ENCODE assay signal across 9 cellular contexts in genomic region chr2:219569635-219570034, GRCh38. TPM values are rescaled to one million over a fixed set of nuclear protein-coding genes. Genes with fewer than 3 reads are reported as not detected.
DNase-seq lines count a peak whose midpoint lies in the region; ATAC-seq and TF ChIP-seq lines count a peak whose summit lies in the region.
"Had no signal": no experiment of that assay in that cellular context is flagged by ENCODE, and none has a peak within 500 bp of the region (broad histone marks: within the 10 kb centered on the region; RNA-seq: fewer than 3 reads in every experiment).

No MANE protein-coding gene starts in this region.

- no peak overlapping the region for H3K27ac Mint-ChIP-seq in T-cell

- intact Hi-C loops in posterior vena cava (cut with DNase I): no loop called here

- H3K4me2 ChIP-seq in SK-N-SH: peak overlapping the region; percentile 81
- peak overlapping the region; percentile 95 for H3K4me2 ChIP-seq in smooth muscle cell

- H4K20me1 ChIP-seq in SK-N-SH (ENCODE audit: insufficient read depth) (no peaks in the 10 kb centered on the region), smooth muscle cell (ENCODE audit: low read depth) (peaks cover 9% of the 10 kb centered on the region)

- no peaks in the 10 kb centered on the region for H3K9me3 Mint-ChIP-seq in T-cell

- ATAC-seq in SK-N-SH treated with all-trans-retinoic acid at 6 μM for 48 hours (no peak), T-cell (replicated peaks in 1 of 4) (no peak), HG02885 (IDR thresholded peaks at IDR 0.05; ENCODE audit: poor library complexity, unreplicated experiment) (no peak)

- H3F3A ChIP-seq in SK-N-SH (replicated peaks; ENCODE audit: insufficient read depth) (peaks cover 6% of the 10 kb centered on the region), smooth muscle cell (ENCODE audit: low read depth) (no peaks in the 10 kb centered on the region)

- H3K79me2 ChIP-seq in SK-N-SH (ENCODE audit: insufficient read depth): peaks cover 4% of the 10 kb centered on the region; the same call in 1 of the 2 replicates
- peaks cover 12% of the 10 kb centered on the region for H3K79me2 ChIP-seq in smooth muscle cell (ENCODE audit: low read depth)

- H3K4me3 Mint-ChIP-seq in T-cell: peak overlapping the region; percentile 10 to 59 (median 21)

- H3K9me2 ChIP-seq in SK-N-SH: no peaks in the 10 kb centered on the region

- TF ChIP-seq RAD21 in SK-N-SH (IDR thresholded peaks at IDR 0.05; ENCODE audit: low read length): no peak

- peaks cover 2 to 5% (median 4%) of the 10 kb centered on the region in 3 donors for H3K4me1 Mint-ChIP-seq in T-cell

- H3K4me1 ChIP-seq in SK-N-SH (ENCODE audit: control insufficient read depth in 1 of 2, insufficient read depth in 2 of 2, low read depth in 1 of 2, low read length in 1 of 2) (peaks cover 3 to 21% of the 10 kb centered on the region in 2 experiments; a peak in 1 of 4 replicates), iPS-15b (ENCODE audit: control insufficient read depth, insufficient read depth, low read length) (peaks cover 22% of the 10 kb centered on the region), smooth muscle cell (ENCODE audit: low read depth) (peaks cover 14% of the 10 kb centered on the region)

- H3K4me3 ChIP-seq in SK-N-SH (ENCODE audit: low read depth in 2 of 2, low read length in 1 of 2): peak overlapping the region; percentile 65 to 82
- peak overlapping the region; percentile 49 for H3K4me3 ChIP-seq in iPS-15b (ENCODE audit: low read depth, low read length)
- peak overlapping the region; percentile 75 for H3K4me3 ChIP-seq in smooth muscle cell

- CTCF ChIA-PET in SK-N-SH (lab: Yijun Ruan, JAX) (interaction anchor here (2.8 to 5.5 kb wide), 2 partner anchors 9 to 12 kb away, joined by 9 to 48 read pairs; no protein-coding TSS in a partner anchor), T-cell (lab: Charles Lee) (no interaction called here)

- H3K27ac ChIP-seq in SK-N-SH (ENCODE audit: low read depth in 2 of 2, low read length in 1 of 2) (no peak overlapping the region), smooth muscle cell (ENCODE audit: low read depth) (no peak overlapping the region)

- H3K36me3 Mint-ChIP-seq in T-cell: no peaks in the 10 kb centered on the region

- H3K36me3 ChIP-seq in SK-N-SH (replicated peaks in 1 of 2; ENCODE audit: control insufficient read depth in 1 of 2, insufficient read depth in 2 of 2, low read length in 1 of 2) (peaks cover 8 to 29% of the 10 kb centered on the region in 2 experiments), iPS-15b (ENCODE audit: control insufficient read depth, insufficient read depth, low read length) (peaks cover 11% of the 10 kb centered on the region), smooth muscle cell (ENCODE audit: low read depth) (no peaks in the 10 kb centered on the region)

- 85% methylated on average over 6 of the region's 6 CpGs for WGBS in SK-N-SH (ENCODE audit: low lambda C conversion rate)
- 73% methylated on average over 6 of the region's 6 CpGs for WGBS in smooth muscle cell (ENCODE audit: low lambda C conversion rate)

- POLR2A ChIA-PET in SK-N-SH (lab: Yijun Ruan, JAX): interaction anchor here (3.8 kb wide), 1 partner anchor 27 kb away, joined by 56 read pairs; the partner anchor contains the start of gene STK11IP
- POLR2A ChIA-PET in T-cell (lab: Charles Lee): no interaction called here

- TF ChIP-seq EP300 in SK-N-SH (IDR thresholded peaks at IDR 0.05; ENCODE audit: borderline replicate concordance in 1 of 2, low read depth in 1 of 2, low read length in 1 of 2): no peak

- no peak overlapping the region for H3K9ac ChIP-seq in SK-N-SH
- no peak overlapping the region for H3K9ac ChIP-seq in iPS-15b (ENCODE audit: low read depth, low read length)
- no peak overlapping the region for H3K9ac ChIP-seq in smooth muscle cell (ENCODE audit: low read depth)

- no peak for DNase-seq in SK-N-SH
- no peak for DNase-seq in T-cell
- DNase-seq in smooth muscle cell (lab: John Stamatoyannopoulos, UW; ENCODE audit: unreplicated experiment): no peak
- no peak for DNase-seq in NCI-H226
- no peak for DNase-seq in posterior vena cava (ENCODE audit: low spot score)
- DNase-seq: cerebellar nuclear complex had no signal

- no peak overlapping the region for H2AFZ ChIP-seq in SK-N-SH (ENCODE audit: low read depth)
- no peak overlapping the region for H2AFZ ChIP-seq in smooth muscle cell (ENCODE audit: low read depth)

- H3K9me3 ChIP-seq in SK-N-SH (no peaks in the 10 kb centered on the region), iPS-15b (ENCODE audit: control insufficient read depth, insufficient read depth, low read length) (no peaks in the 10 kb centered on the region), smooth muscle cell (replicated peaks; ENCODE audit: low read depth) (no peaks in the 10 kb centered on the region)

- peaks cover 36 to 56% of the 10 kb centered on the region in 2 donors for H3K27me3 Mint-ChIP-seq in T-cell

- H3K27me3 ChIP-seq in SK-N-SH (ENCODE audit: insufficient read depth): no peaks in the 10 kb centered on the region
- peaks cover 16% of the 10 kb centered on the region for H3K27me3 ChIP-seq in iPS-15b (ENCODE audit: control insufficient read depth, insufficient read depth, low read length)
- no peaks in the 10 kb centered on the region for H3K27me3 ChIP-seq in smooth muscle cell (ENCODE audit: low read depth)

- no peak for TF ChIP-seq CTCF in SK-N-SH (IDR thresholded peaks at IDR 0.05)
- no peak for TF ChIP-seq CTCF in smooth muscle cell (IDR thresholded peaks at IDR 0.05; ENCODE audit: borderline replicate concordance, insufficient read depth, poor library complexity, severe bottlenecking)

TF ChIP-seq in SK-N-SH, 30 proteins besides CTCF, POLR2A, EP300 and RAD21:
- TF ChIP-seq TAF1 (IDR thresholded peaks at IDR 0.05; ENCODE audit: borderline replicate concordance, low read depth, low read length): no peak
- TF ChIP-seq SIN3A (IDR thresholded peaks at IDR 0.05; ENCODE audit: borderline replicate concordance, low read depth, low read length): no peak
- TF ChIP-seq GABPA (IDR thresholded peaks at IDR 0.05; ENCODE audit: low read depth): no peak
- no peak for TF ChIP-seq MXI1 (IDR thresholded peaks at IDR 0.05; ENCODE audit: low read depth, low read length)
- no peak for TF ChIP-seq RXRA (IDR thresholded peaks at IDR 0.05; ENCODE audit: borderline replicate concordance, low read depth)
- TF ChIP-seq MAX (IDR thresholded peaks at IDR 0.05; ENCODE audit: low read depth): no peak

TF ChIP-seq in SK-N-SH treated with all-trans-retinoic acid at 6 μM for 48 hours, 23 proteins besides CTCF, POLR2A, EP300 and RAD21 (continues in another document):
- TF ChIP-seq PPARA (CRISPR knock-in tag; IDR thresholded peaks at IDR 0.05; ENCODE audit: borderline replicate concordance): no peak
- no peak for TF ChIP-seq TSHZ2 (CRISPR knock-in tag; IDR thresholded peaks at IDR 0.05)

RNA-seq across cellular contexts. Expression of gene OBSL1, which starts 1.7 kb away (rescaled TPM):
- polyA plus RNA-seq in SK-N-SH (2012; rRNA removed): 70.9 and 93.0 TPM in 2 replicates
- polyA plus RNA-seq in SK-N-SH (2012; cell fraction: cytosol; rRNA removed): 27.1 and 45.0 TPM in 2 replicates
- 274 and 319 TPM in 2 replicates for polyA plus RNA-seq in SK-N-SH (2012; cell fraction: nucleus; rRNA removed)
- total RNA-seq in T-cell: 1 to 10 TPM; 1.2 to 2.4 (median 1.2) TPM
- total RNA-seq in smooth muscle cell: 47.1 and 71.9 TPM in 2 replicates
- 51.1 and 67.9 TPM in 2 replicates for polyA plus RNA-seq in smooth muscle cell
- 10 to 100 TPM; 40.7 to 57.7 TPM for total RNA-seq in posterior vena cava

RNA-seq across cellular contexts. Expression of gene INHA, which starts 2.5 kb away (rescaled TPM):
- polyA plus RNA-seq in SK-N-SH (2012; rRNA removed): 1.2 and 1.6 TPM in 2 replicates
- 0.10 and 0.22 TPM in 2 replicates for polyA plus RNA-seq in SK-N-SH (2012; cell fraction: cytosol; rRNA removed)
- 13.8 and 15.1 TPM in 2 replicates for polyA plus RNA-seq in SK-N-SH (2012; cell fraction: nucleus; rRNA removed)
- under 1 TPM in 1 of 5 donors, not detected in 4; 0.16 TPM for total RNA-seq in T-cell
- 2.4 and 4.0 TPM in 2 replicates for total RNA-seq in smooth muscle cell
- 4.3 and 16.7 TPM in 2 replicates for polyA plus RNA-seq in smooth muscle cell
- under 1 TPM in 1 of 2 donors, not detected in 1; 0.37 TPM for total RNA-seq in posterior vena cava

RNA-seq across cellular contexts. Expression of gene TMEM198, which starts 25.8 kb away (rescaled TPM):
- polyA plus RNA-seq in SK-N-SH (2012; rRNA removed): 4.7 and 7.0 TPM in 2 replicates
- polyA plus RNA-seq in SK-N-SH (2012; cell fraction: cytosol; rRNA removed): 1.0 and 1.7 TPM in 2 replicates
- 43.9 and 63.2 TPM in 2 replicates for polyA plus RNA-seq in SK-N-SH (2012; cell fraction: nucleus; rRNA removed)
- under 1 TPM; 0.37 to 0.88 (median 0.69) TPM for total RNA-seq in T-cell
- total RNA-seq in smooth muscle cell: 3.3 and 6.9 TPM in 2 replicates
- 3.3 and 8.5 TPM in 2 replicates for polyA plus RNA-seq in smooth muscle cell
- total RNA-seq in posterior vena cava: 1 to 10 TPM; 3.0 to 3.2 TPM

RNA-seq across cellular contexts. Expression of gene CHPF, which starts 26.0 kb away (rescaled TPM):
- polyA plus RNA-seq in SK-N-SH (2012; rRNA removed) (119 and 141 TPM in 2 replicates), smooth muscle cell (319 and 344 TPM in 2 replicates)
- 65.6 and 129 TPM in 2 replicates for polyA plus RNA-seq in SK-N-SH (2012; cell fraction: cytosol; rRNA removed)
- 113 and 151 TPM in 2 replicates for polyA plus RNA-seq in SK-N-SH (2012; cell fraction: nucleus; rRNA removed)
- total RNA-seq in T-cell (10 to 100 TPM in 3 of 5 donors, 1 to 10 TPM in 2; 5.0 to 12.8 (median 10.8) TPM), smooth muscle cell (141 and 156 TPM in 2 replicates), posterior vena cava (10 to 100 TPM; 42.9 to 51.1 TPM)

RNA-seq across cellular contexts. Expression of gene STK11IP, which starts 28.0 kb away (rescaled TPM):
- 22.1 and 22.9 TPM in 2 replicates for polyA plus RNA-seq in SK-N-SH (2012; rRNA removed)
- 4.1 and 5.5 TPM in 2 replicates for polyA plus RNA-seq in SK-N-SH (2012; cell fraction: cytosol; rRNA removed)
- polyA plus RNA-seq in SK-N-SH (2012; cell fraction: nucleus; rRNA removed): 141 and 185 TPM in 2 replicates
- 10 to 100 TPM; 25.9 to 52.8 (median 49.3) TPM for total RNA-seq in T-cell
- 5.7 and 10.2 TPM in 2 replicates for total RNA-seq in smooth muscle cell
- polyA plus RNA-seq in smooth muscle cell: 13.6 and 22.5 TPM in 2 replicates
- 10 to 100 TPM; 18.6 to 22.4 TPM for total RNA-seq in posterior vena cava

Comparison
In these comparisons a context has a peak if more than half of its experiments do, and no peak if none do; other contexts are left out.
1. RNA of gene OBSL1, which starts 1.7 kb away (total RNA-seq): 47.1 to 71.9 TPM in smooth muscle cell and 40.7 to 57.7 TPM in posterior vena cava; 1.2 to 2.4 TPM in T-cell; every median in the first group is over 10 times any median in the second.
2. Peak in every context shown above with its lines, with median percentiles within 50 percentile points of each other: H3K4me3 ChIP-seq.